ENCODE assay signal across 10 cellular contexts in genomic region chr12:92096346-92097136, GRCh38. TPM values are rescaled to one million over a fixed set of nuclear protein-coding genes. Genes with fewer than 3 reads are reported as not detected.
DNase-seq lines count a peak whose midpoint lies in the region; ATAC-seq and TF ChIP-seq lines count a peak whose summit lies in the region.
"Had no signal": no experiment of that assay in that cellular context is flagged by ENCODE, and none has a peak within 500 bp of the region (broad histone marks: within the 10 kb centered on the region; RNA-seq: fewer than 3 reads in every experiment).

No MANE protein-coding gene starts in this region.

- ATAC-seq in activated CD8-positive, alpha-beta T cell treated with anti-CD3 and anti-CD28 coated beads for 36 hours, result peak; percentile 95
- ATAC-seq in effector memory CD8-positive, alpha-beta T cell (replicated peaks), result peak; percentile 19
- ATAC-seq in stimulated activated naive CD8-positive, alpha-beta T cell treated with anti-CD3 and anti-CD28 coated beads, Interleukin-15, amount 100 ng/mL, for 72 hours, result peak; percentile 99
- ATAC-seq in GM18502 (IDR thresholded peaks at IDR 0.05; ENCODE audit: poor library complexity, unreplicated experiment), result no peak

- H3K4me1 Mint-ChIP-seq in activated CD8-positive, alpha-beta T cell treated with anti-CD3 and anti-CD28 coated beads for 36 hours (ENCODE audit: low read depth), result peaks cover 35% of the 10 kb centered on the region
- H3K4me1 Mint-ChIP-seq in effector memory CD8-positive, alpha-beta T cell (ENCODE audit: low read depth in 2 of 2), result peaks cover 5 to 28% of the 10 kb centered on the region in 2 donors
- H3K4me1 Mint-ChIP-seq in stimulated activated naive CD8-positive, alpha-beta T cell treated with anti-CD3 and anti-CD28 coated beads, Interleukin-15, amount 100 ng/mL, for 72 hours, result peaks cover 61% of the 10 kb centered on the region

- no peak for TF ChIP-seq CTCF in activated CD8-positive, alpha-beta T cell treated with anti-CD3 and anti-CD28 coated beads for 36 hours (IDR thresholded peaks at IDR 0.05)

- peaks cover 21% of the 10 kb centered on the region for H3K36me3 Mint-ChIP-seq in activated CD8-positive, alpha-beta T cell treated with anti-CD3 and anti-CD28 coated beads for 36 hours (ENCODE audit: low read depth)
- H3K36me3 Mint-ChIP-seq in effector memory CD8-positive, alpha-beta T cell (ENCODE audit: insufficient read depth), result peaks cover 16% of the 10 kb centered on the region

- peak; percentile 16 for DNase-seq in stimulated activated CD4-positive, alpha-beta T cell treated with anti-CD3 and anti-CD28 coated beads, Interleukin-1b, Interleukin-23, amount 100 ng/mL, for 48 hours
- DNase-seq in stimulated activated CD4-positive, alpha-beta T cell treated with anti-CD3 and anti-CD28 coated beads, Interleukin-2, amount 100 ng/mL, for 48 hours, result no peak
- peak; percentile 42 for DNase-seq in activated CD8-positive, alpha-beta T cell treated with anti-CD3 and anti-CD28 coated beads for 36 hours
- DNase-seq in effector memory CD8-positive, alpha-beta T cell, result no peak
- DNase-seq in stimulated activated naive CD8-positive, alpha-beta T cell treated with anti-CD3 and anti-CD28 coated beads, Interleukin-15, amount 100 ng/mL, for 72 hours, result peak in 1 of 2 donors; percentile 50
- DNase-seq in amygdala (lab: John Stamatoyannopoulos, UW), result no peak
- no peak for DNase-seq in NCI-H1930 (lab: John Stamatoyannopoulos, UW)
- DNase-seq: glutamatergic neuron had no signal

- no peak overlapping the region for H3K4me3 Mint-ChIP-seq in activated CD8-positive, alpha-beta T cell treated with anti-CD3 and anti-CD28 coated beads for 36 hours
- H3K4me3 Mint-ChIP-seq in effector memory CD8-positive, alpha-beta T cell, result no peak overlapping the region
- H3K4me3 Mint-ChIP-seq in stimulated activated naive CD8-positive, alpha-beta T cell treated with anti-CD3 and anti-CD28 coated beads, Interleukin-15, amount 100 ng/mL, for 72 hours, result peak overlapping the region; percentile 13 to 66
- H3K4me3 Mint-ChIP-seq: B cell had no signal

- CTCF ChIA-PET in activated CD8-positive, alpha-beta T cell treated with anti-CD3 and anti-CD28 coated beads for 36 hours (lab: Charles Lee), result interaction anchor here (2.2 kb wide), 1 partner anchor 18 kb away, joined by 4 read pairs; no protein-coding TSS in a partner anchor

- H3K9me3 Mint-ChIP-seq in activated CD8-positive, alpha-beta T cell treated with anti-CD3 and anti-CD28 coated beads for 36 hours, result peaks cover 14% of the 10 kb centered on the region
- H3K9me3 Mint-ChIP-seq in effector memory CD8-positive, alpha-beta T cell, result peaks cover 0 to 2% of the 10 kb centered on the region in 2 donors
- H3K9me3 Mint-ChIP-seq in stimulated activated naive CD8-positive, alpha-beta T cell treated with anti-CD3 and anti-CD28 coated beads, Interleukin-15, amount 100 ng/mL, for 72 hours, result peaks cover 16 to 19% of the 10 kb centered on the region in 2 donors

- intact Hi-C loops in activated CD8-positive, alpha-beta T cell treated with anti-CD3 and anti-CD28 coated beads for 36 hours (cut with micrococcal nuclease), result no loop called here

- H3K27me3 Mint-ChIP-seq in activated CD8-positive, alpha-beta T cell treated with anti-CD3 and anti-CD28 coated beads for 36 hours, result no peaks in the 10 kb centered on the region
- H3K27me3 Mint-ChIP-seq in effector memory CD8-positive, alpha-beta T cell, result no peaks in the 10 kb centered on the region
- no peaks in the 10 kb centered on the region for H3K27me3 Mint-ChIP-seq in stimulated activated naive CD8-positive, alpha-beta T cell treated with anti-CD3 and anti-CD28 coated beads, Interleukin-15, amount 100 ng/mL, for 72 hours
- H3K27me3 Mint-ChIP-seq: B cell had no signal

- H3K27ac Mint-ChIP-seq in activated CD8-positive, alpha-beta T cell treated with anti-CD3 and anti-CD28 coated beads for 36 hours, result peak overlapping the region; percentile 70
- H3K27ac Mint-ChIP-seq in effector memory CD8-positive, alpha-beta T cell, result peak overlapping the region in 1 of 2 donors; percentile 45
- H3K27ac Mint-ChIP-seq in stimulated activated naive CD8-positive, alpha-beta T cell treated with anti-CD3 and anti-CD28 coated beads, Interleukin-15, amount 100 ng/mL, for 72 hours, result peak overlapping the region; percentile 54 to 77
- H3K27ac Mint-ChIP-seq: B cell had no signal

- POLR2A ChIA-PET in activated CD8-positive, alpha-beta T cell treated with anti-CD3 and anti-CD28 coated beads for 36 hours (lab: Charles Lee), result interaction anchor here (0.6 to 1.2 kb wide), 5 partner anchors 9 to 119 kb away, joined by 3 to 8 read pairs (median 4); no protein-coding TSS in a partner anchor

RNA-seq across cellular contexts. Expression of gene BTG1, which starts 49.1 kb away (rescaled TPM):
- 100 to 1,000 TPM; 197 to 200 TPM for total RNA-seq in activated CD8-positive, alpha-beta T cell treated with anti-CD3 and anti-CD28 coated beads for 36 hours

Comparison
In these comparisons a context has a peak if more than half of its experiments do, and no peak if none do; other contexts are left out.
1. DNase-seq: peak in stimulated activated CD4-positive, alpha-beta T cell treated with anti-CD3 and anti-CD28 coated beads, Interleukin-1b, Interleukin-23, amount 100 ng/mL, for 48 hours (single experiment) and activated CD8-positive, alpha-beta T cell treated with anti-CD3 and anti-CD28 coated beads for 36 hours (single experiment); none in stimulated activated CD4-positive, alpha-beta T cell treated with anti-CD3 and anti-CD28 coated beads, Interleukin-2, amount 100 ng/mL, for 48 hours (0 of 2), effector memory CD8-positive, alpha-beta T cell (0 of 3), amygdala (0 of 56) and NCI-H1930 (0 of 2).
2. H3K4me3 Mint-ChIP-seq: peak in stimulated activated naive CD8-positive, alpha-beta T cell treated with anti-CD3 and anti-CD28 coated beads, Interleukin-15, amount 100 ng/mL, for 72 hours (2 of 2); none in activated CD8-positive, alpha-beta T cell treated with anti-CD3 and anti-CD28 coated beads for 36 hours (single experiment) and effector memory CD8-positive, alpha-beta T cell (0 of 2).